1 cellular context compared by ENCODE assay signal in the genomic region with DNA sequence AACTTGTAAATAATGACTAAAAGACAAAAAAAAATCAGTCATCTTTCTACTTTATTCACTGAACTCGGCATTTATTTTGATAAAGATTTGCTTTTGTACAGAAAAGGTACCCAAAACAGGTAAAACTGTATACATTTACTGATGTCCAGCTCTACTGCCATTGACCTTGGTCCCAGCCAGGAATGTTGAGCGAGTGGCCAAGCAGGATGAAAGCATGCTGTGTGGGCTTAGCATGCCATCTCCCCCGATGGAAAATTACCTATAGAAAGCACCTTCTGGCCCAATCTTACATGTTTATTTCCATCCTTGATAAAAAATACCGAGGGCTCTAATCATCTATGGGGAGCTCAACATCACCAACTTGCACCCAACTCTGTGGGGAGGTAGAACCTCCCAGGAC.
TF ChIP-seq lines count a peak whose summit lies in the region.

No MANE protein-coding gene starts in this region.

TF ChIP-seq in HepG2, 621 proteins besides CTCF, POLR2A, EP300 and RAD21 (continued from another document):
- TF ChIP-seq ZNF280D (CRISPR knock-in tag; IDR thresholded peaks at IDR 0.05) (no peak), KDM2A (CRISPR knock-in tag; IDR thresholded peaks at IDR 0.05; ENCODE audit: borderline replicate concordance, low read depth) (no peak), MAFK (conservative IDR thresholded peaks at IDR 0.05 in 1 of 2, IDR thresholded peaks at IDR 0.05 in 1 of 2; ENCODE audit: low read length in 2 of 2) (peak in 1 of 2 experiments; percentile 52; a peak in 2 of 4 replicates), ZNF562 (CRISPR knock-in tag; IDR thresholded peaks at IDR 0.05; ENCODE audit: borderline replicate concordance) (no peak), ZNF850 (CRISPR knock-in tag; conservative IDR thresholded peaks at IDR 0.05) (no peak)
TF ChIP-seq in HepG2: peak in this region for 1.
